13 cellular contexts compared by ENCODE assay signal in the genomic region with DNA sequence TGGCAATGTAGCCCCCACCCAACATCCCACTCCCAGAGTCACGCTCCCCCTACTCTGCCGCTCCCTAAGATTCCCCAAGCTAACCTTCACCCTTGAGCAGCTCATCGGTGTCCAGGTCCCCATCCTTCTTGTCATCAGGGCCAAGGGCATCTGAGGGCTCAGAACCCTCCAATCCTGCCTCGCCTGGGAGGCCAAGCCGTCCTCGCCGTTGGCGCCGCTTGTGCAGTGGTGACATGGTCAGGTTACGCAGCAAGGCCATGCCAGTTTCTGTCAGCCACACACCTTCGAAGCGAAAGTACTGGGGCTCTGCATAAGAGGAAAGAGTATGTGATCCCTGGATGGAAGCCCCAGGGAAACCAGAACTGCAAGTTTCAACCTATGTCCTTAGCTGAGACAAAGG. TPM values are rescaled to one million over a fixed set of nuclear protein-coding genes. Genes with fewer than 3 reads are reported as not detected.
"Had no signal": no experiment of that assay in that cellular context is flagged by ENCODE, and none has a peak within 500 bp of the region (broad histone marks: within the 10 kb centered on the region; RNA-seq: fewer than 3 reads in every experiment).

No MANE protein-coding gene starts in this region.

- H3K27me3 Mint-ChIP-seq: activated B cell treated with CpG ODN at 0.5 μM for 24 hours, memory B cell had no signal

- H3K4me3 Mint-ChIP-seq: activated B cell treated with CpG ODN at 0.5 μM for 24 hours; activated naive CD4-positive, alpha-beta T cell treated with anti-CD3 and anti-CD28 coated beads for 36 hours; memory B cell; nephron; T-helper 1 cell treated with Interleukin-12 subunit alpha and Interleukin-12 subunit beta and Interleukin-4 antibody, amounts not matched to agents 30 μg/mL and 1 μg/mL, for 36 hours had no signal

- DNase-seq: activated B cell treated with CpG ODN at 0.5 μM for 24 hours; activated CD8-positive, alpha-beta memory T cell treated with anti-CD3 and anti-CD28 coated beads, Interleukin-2, amount 50 U/mL, for 48 hours; activated naive CD4-positive, alpha-beta T cell treated with anti-CD3 and anti-CD28 coated beads for 36 hours; colonic mucosa; foreskin melanocyte; head of caudate nucleus; stimulated activated CD4-positive, alpha-beta T cell treated with anti-CD3 and anti-CD28 coated beads, Interleukin-4, amount 100 ng/mL, for 1 hour; stimulated activated CD8-positive, alpha-beta memory T cell treated with anti-CD3 and anti-CD28 coated beads, Interleukin-4, amount 100 ng/mL, for 48 hours; stomach; thyroid gland had no signal

- H3K9me3 Mint-ChIP-seq: activated B cell treated with CpG ODN at 0.5 μM for 24 hours; activated naive CD4-positive, alpha-beta T cell treated with anti-CD3 and anti-CD28 coated beads for 36 hours; memory B cell; nephron; T-helper 1 cell treated with Interleukin-12 subunit alpha and Interleukin-12 subunit beta and Interleukin-4 antibody, amounts not matched to agents 30 μg/mL and 1 μg/mL, for 36 hours had no signal

- H3K4me1 Mint-ChIP-seq: activated B cell treated with CpG ODN at 0.5 μM for 24 hours, nephron had no signal

- H3K27ac Mint-ChIP-seq: activated B cell treated with CpG ODN at 0.5 μM for 24 hours; activated naive CD4-positive, alpha-beta T cell treated with anti-CD3 and anti-CD28 coated beads for 36 hours; nephron; T-helper 1 cell treated with Interleukin-12 subunit alpha and Interleukin-12 subunit beta and Interleukin-4 antibody, amounts not matched to agents 30 μg/mL and 1 μg/mL, for 36 hours had no signal

RNA-seq across cellular contexts. Expression of a gene that starts 25.1 kb away (rescaled TPM):
- total RNA-seq: stomach had no signal
